In genomic region chr4:110352670-110353442, GRCh38 we compare ENCODE assay signal across 24 cellular contexts.
"Had no signal": no experiment of that assay in that cellular context is flagged by ENCODE, and none has a peak within 500 bp of the region (broad histone marks: within the 10 kb centered on the region; RNA-seq: fewer than 3 reads in every experiment).

No MANE protein-coding gene starts in this region.

- DNase-seq: hippocampal formation; kidney glomerular epithelial cell; left cardiac atrium; left ventricle myocardium inferior; mesendoderm; naive B cell; pancreas; posterior cingulate gyrus; retina; right cardiac atrium; spleen; stimulated activated CD4-positive, alpha-beta T cell treated with anti-CD3 and anti-CD28 coated beads, Interleukin-4, amount 100 ng/mL, for 24 hours; stimulated activated naive CD4-positive, alpha-beta T cell; substantia nigra; uterus had no signal

- H3K36me3 ChIP-seq: left ventricle myocardium inferior, pancreas, prostate gland, spleen, tibial nerve, uterus had no signal

- ATAC-seq: left cardiac atrium; natural killer cell treated with Interleukin-12 subunit alpha and Interleukin-12 subunit beta and Interleukin-15 and Interleukin-18, amount 100 ng/mL, for 72 hours; pancreas; right cardiac atrium; stimulated activated effector memory CD8-positive, alpha-beta T cell treated with anti-CD3 and anti-CD28 coated beads, Interleukin-12 subunit alpha, Interleukin-12 subunit beta, amount 100 ng/mL, for 72 hours had no signal

- H3K27ac Mint-ChIP-seq: mesothelial cell of epicardium; naive B cell; natural killer cell treated with Interleukin-12 subunit alpha and Interleukin-12 subunit beta and Interleukin-15 and Interleukin-18, amount 100 ng/mL, for 72 hours; stimulated activated effector memory CD8-positive, alpha-beta T cell treated with anti-CD3 and anti-CD28 coated beads, Interleukin-12 subunit alpha, Interleukin-12 subunit beta, amount 100 ng/mL, for 72 hours; stimulated activated naive CD8-positive, alpha-beta T cell treated with anti-CD3 and anti-CD28 coated beads, Interleukin-15, Interleukin-2, amounts not matched to agents 100 ng/mL and 50 ng/mL, for 24 hours; type B pancreatic cell had no signal

- H3K27ac ChIP-seq: pancreas, prostate gland, spleen, tibial nerve, uterus had no signal

- H3K27me3 Mint-ChIP-seq: naive B cell, type B pancreatic cell had no signal

- H3K9me3 ChIP-seq: left ventricle myocardium inferior, pancreas, prostate gland, spleen, tibial nerve, uterus had no signal

- H3K36me3 Mint-ChIP-seq: mesothelial cell of epicardium; naive B cell; natural killer cell treated with Interleukin-12 subunit alpha and Interleukin-12 subunit beta and Interleukin-15 and Interleukin-18, amount 100 ng/mL, for 72 hours; stimulated activated effector memory CD8-positive, alpha-beta T cell treated with anti-CD3 and anti-CD28 coated beads, Interleukin-12 subunit alpha, Interleukin-12 subunit beta, amount 100 ng/mL, for 72 hours; type B pancreatic cell had no signal

- FAIRE-seq: keratinocyte, pancreas had no signal

- H3K4me3 ChIP-seq: left ventricle myocardium inferior, lung, pancreas, prostate gland, spleen, tibial nerve, uterus had no signal

- H3K4me3 Mint-ChIP-seq: mesothelial cell of epicardium; naive B cell; natural killer cell treated with Interleukin-12 subunit alpha and Interleukin-12 subunit beta and Interleukin-15 and Interleukin-18, amount 100 ng/mL, for 72 hours; stimulated activated effector memory CD8-positive, alpha-beta T cell treated with anti-CD3 and anti-CD28 coated beads, Interleukin-12 subunit alpha, Interleukin-12 subunit beta, amount 100 ng/mL, for 72 hours; stimulated activated naive CD8-positive, alpha-beta T cell treated with anti-CD3 and anti-CD28 coated beads, Interleukin-15, Interleukin-2, amounts not matched to agents 100 ng/mL and 50 ng/mL, for 24 hours; type B pancreatic cell had no signal

- H3K4me1 Mint-ChIP-seq: mesothelial cell of epicardium; naive B cell; stimulated activated effector memory CD8-positive, alpha-beta T cell treated with anti-CD3 and anti-CD28 coated beads, Interleukin-12 subunit alpha, Interleukin-12 subunit beta, amount 100 ng/mL, for 72 hours had no signal

- H3K9me3 Mint-ChIP-seq: natural killer cell treated with Interleukin-12 subunit alpha and Interleukin-12 subunit beta and Interleukin-15 and Interleukin-18, amount 100 ng/mL, for 72 hours; stimulated activated effector memory CD8-positive, alpha-beta T cell treated with anti-CD3 and anti-CD28 coated beads, Interleukin-12 subunit alpha, Interleukin-12 subunit beta, amount 100 ng/mL, for 72 hours; stimulated activated naive CD8-positive, alpha-beta T cell treated with anti-CD3 and anti-CD28 coated beads, Interleukin-15, Interleukin-2, amounts not matched to agents 100 ng/mL and 50 ng/mL, for 24 hours; type B pancreatic cell had no signal

- H3K27me3 ChIP-seq: pancreas, tibial nerve, uterus had no signal

- H3K4me1 ChIP-seq: left ventricle myocardium inferior, pancreas, prostate gland, spleen, tibial nerve, uterus had no signal
